Comparison of ENCODE assay signal across 8 cellular contexts in the genomic region with DNA sequence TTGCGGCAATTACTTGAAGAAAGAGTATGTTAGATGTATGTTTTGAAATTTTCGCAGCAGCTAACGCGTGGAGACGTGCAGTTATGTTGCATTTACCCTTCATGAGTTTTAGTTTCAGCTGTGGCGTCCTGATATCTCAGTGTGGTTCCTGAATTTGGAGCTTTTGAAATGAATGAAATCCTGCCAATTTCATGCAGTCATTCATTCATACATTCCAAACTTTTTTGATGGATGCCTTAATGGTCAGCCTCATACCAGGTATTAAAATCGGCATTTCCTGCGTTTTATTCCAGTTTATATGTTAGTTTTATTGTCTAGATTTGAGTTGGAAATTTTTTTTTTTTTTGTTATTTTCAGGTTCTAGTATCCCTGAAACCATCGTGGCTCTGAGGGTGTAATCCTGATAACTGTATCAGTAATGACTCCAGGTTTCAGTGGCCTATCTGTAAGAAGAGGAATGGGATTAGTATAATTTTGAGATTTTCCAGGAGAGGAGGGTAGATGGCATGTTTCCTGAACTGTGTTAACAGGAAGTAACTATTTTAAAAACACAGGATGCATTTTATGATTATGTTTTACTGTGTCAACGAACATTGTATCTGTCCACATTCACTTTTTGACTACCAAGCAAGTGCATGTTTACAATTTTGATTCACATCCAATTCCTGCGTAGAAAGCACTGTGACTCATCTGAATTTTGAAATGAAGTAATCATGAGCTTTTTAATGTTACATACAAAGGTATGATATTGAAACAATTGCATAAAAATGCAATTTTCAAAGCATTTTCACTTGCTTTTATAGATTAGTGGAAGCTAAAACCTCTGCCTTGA. TPM values are rescaled to one million over a fixed set of nuclear protein-coding genes. Genes with fewer than 3 reads are reported as not detected.
DNase-seq lines count a peak whose midpoint lies in the region; ATAC-seq, FAIRE-seq and TF ChIP-seq lines count a peak whose summit lies in the region.

No MANE protein-coding gene starts in this region.

- peak; percentile 51 for FAIRE-seq in GM12892 (lab: Jason Lieb, UNC)
- peak; percentile 51 for FAIRE-seq in pancreas (lab: Jason Lieb, UNC)

- DNase-seq in A172 (ENCODE audit: low spot score) = peak; percentile 49
- no peak for DNase-seq in GM12892 (ENCODE audit: insufficient read length)
- DNase-seq in SK-N-MC (ENCODE audit: low read depth, low spot score) = peak; percentile 45
- peak; percentile 74 for DNase-seq in fibroblast of gingiva (ENCODE audit: low read depth)
- DNase-seq in pancreas = no peak
- no peak for DNase-seq in NCI-H1417 treated with DMSO at 0.1 percent for 48 hours (lab: John Stamatoyannopoulos, UW)
- DNase-seq in NCI-H526 treated with DMSO at 0.1 percent for 48 hours (lab: John Stamatoyannopoulos, UW) = no peak

- peak overlapping the region; percentile 21; the same call in 1 of the 2 replicates for H3K27ac ChIP-seq in SK-N-MC
- peak overlapping the region; percentile 86 to 97 (median 89) for H3K27ac ChIP-seq in pancreas

- 1 to 2% methylated on average over 11 of the region's 11 CpGs for WGBS in pancreas, 2 donors

- TF ChIP-seq CTCF in pancreas (IDR thresholded peaks at IDR 0.05) = no peak

- peak overlapping the region; percentile 87 for H3K9ac ChIP-seq in SK-N-MC (ENCODE audit: insufficient read length)

- no peak for TF ChIP-seq POLR2A in GM12892 (IDR thresholded peaks at IDR 0.05; ENCODE audit: low read depth, low read length)

- peaks cover 9 to 19% (median 15%) of the 10 kb centered on the region in 3 donors for H3K4me1 ChIP-seq in pancreas

- no peaks in the 10 kb centered on the region for H3K27me3 ChIP-seq in pancreas

- H3K9me3 ChIP-seq in SK-N-MC (ENCODE audit: low read depth, low read length) = no peaks in the 10 kb centered on the region
- H3K9me3 ChIP-seq in pancreas = no peaks in the 10 kb centered on the region

- H3K36me3 ChIP-seq in SK-N-MC (ENCODE audit: insufficient read depth, low read length) (no peaks in the 10 kb centered on the region), pancreas (no peaks in the 10 kb centered on the region)

- intact Hi-C loops in pancreas (cut with DNase I) = loop anchor here in 1 of 3 donors (10.0 kb wide), 1 partner anchor 50 kb away; no protein-coding TSS in a partner anchor

- peak in 1 of 4 donors; percentile 17 for ATAC-seq in pancreas
- ATAC-seq in HG02970 (IDR thresholded peaks at IDR 0.05; ENCODE audit: low FRiP score, unreplicated experiment) = no peak

- peak overlapping the region; percentile 94 for H3K4me3 ChIP-seq in SK-N-MC
- peak overlapping the region; percentile 75 to 96 (median 81) for H3K4me3 ChIP-seq in pancreas

RNA-seq across cellular contexts. Expression of a gene that starts 1.0 kb away (rescaled TPM):
- 32.1 and 32.6 TPM in 2 replicates for total RNA-seq in A172 (2014; rRNA removed; shearing (Covaris generic))
- 25.7 TPM for polyA plus RNA-seq in GM12892 (2012; ENCODE audit: missing spikeins)
- 10 to 100 TPM; 15.8 to 27.7 (median 17.7) TPM for total RNA-seq in pancreas
- 10 to 100 TPM in 1 of 2 donors, 1 to 10 TPM in 1; 5.4 to 15.1 TPM for polyA plus RNA-seq in pancreas

Comparison
In these comparisons a context has a peak if more than half of its experiments do, and no peak if none do; other contexts are left out.
1. DNase-seq: peak in A172 (single experiment), SK-N-MC (single experiment) and fibroblast of gingiva (single experiment); none in GM12892 (single experiment), pancreas (0 of 6), NCI-H1417 treated with DMSO at 0.1 percent for 48 hours (single experiment) and NCI-H526 treated with DMSO at 0.1 percent for 48 hours (single experiment).